ENCODE assay signal across 17 cellular contexts in genomic region chr5:42927730-42928129, GRCh38.
DNase-seq lines count a peak whose midpoint lies in the region; ATAC-seq and TF ChIP-seq lines count a peak whose summit lies in the region.
"Had no signal": no experiment of that assay in that cellular context is flagged by ENCODE, and none has a peak within 500 bp of the region (broad histone marks: within the 10 kb centered on the region; RNA-seq: fewer than 3 reads in every experiment).

No MANE protein-coding gene starts in this region.

- no peak overlapping the region for H3K27ac Mint-ChIP-seq in progenitor cell of endocrine pancreas
- H3K27ac Mint-ChIP-seq: CD4-positive, alpha-beta memory T cell; natural killer cell had no signal

- DNase-seq in progenitor cell of endocrine pancreas (ENCODE audit: low spot score, unreplicated experiment), result no peak
- no peak for DNase-seq in substantia nigra (lab: John Stamatoyannopoulos, UW)
- DNase-seq in stimulated activated CD4-positive, alpha-beta T cell treated with anti-CD3 and anti-CD28 coated beads, Interleukin-2, amount 100 ng/mL, for 24 hours, result no peak
- DNase-seq in NCI-H128 (lab: John Stamatoyannopoulos, UW; ENCODE audit: unreplicated experiment), result no peak
- DNase-seq: activated CD8-positive, alpha-beta memory T cell treated with anti-CD3 and anti-CD28 coated beads for 24 hours; activated gamma-delta T cell; CD4-positive, alpha-beta memory T cell; colonic mucosa; natural killer cell; NCI-H774; testis; WERI-Rb-1 had no signal

- no peak overlapping the region for H3K27ac ChIP-seq in substantia nigra (ENCODE audit: low read depth, low read length, poor library complexity, severe bottlenecking)
- H3K27ac ChIP-seq: ascending aorta, colonic mucosa, testis, WERI-Rb-1 had no signal

- no peaks in the 10 kb centered on the region for H3K27me3 Mint-ChIP-seq in progenitor cell of endocrine pancreas
- H3K27me3 Mint-ChIP-seq: CD4-positive, alpha-beta memory T cell had no signal

- H3K36me3 Mint-ChIP-seq in progenitor cell of endocrine pancreas (ENCODE audit: insufficient read depth), result peaks cover 2% of the 10 kb centered on the region
- H3K36me3 Mint-ChIP-seq: natural killer cell had no signal

- H3K4me1 Mint-ChIP-seq in progenitor cell of endocrine pancreas (ENCODE audit: low read depth), result no peaks in the 10 kb centered on the region
- H3K4me1 Mint-ChIP-seq: natural killer cell had no signal

- H3K9me3 Mint-ChIP-seq in progenitor cell of endocrine pancreas (ENCODE audit: low read depth), result peaks cover 5% of the 10 kb centered on the region

- no peak overlapping the region for H3K4me3 Mint-ChIP-seq in progenitor cell of endocrine pancreas (ENCODE audit: low read depth)
- H3K4me3 Mint-ChIP-seq: CD4-positive, alpha-beta memory T cell; natural killer cell had no signal

- no peak for TF ChIP-seq CTCF in progenitor cell of endocrine pancreas (IDR thresholded peaks at IDR 0.05; ENCODE audit: unreplicated experiment)

- ATAC-seq in GM18502 (IDR thresholded peaks at IDR 0.05; ENCODE audit: poor library complexity, unreplicated experiment) (peak; percentile 62), GM19452 (IDR thresholded peaks at IDR 0.05; ENCODE audit: unreplicated experiment) (peak; percentile 97), HG02678 (IDR thresholded peaks at IDR 0.05; ENCODE audit: unreplicated experiment) (peak; percentile 72), HG03469 (IDR thresholded peaks at IDR 0.05; ENCODE audit: unreplicated experiment) (peak; percentile 91)
- ATAC-seq: natural killer cell had no signal
